11 cellular contexts compared by ENCODE assay signal in genomic region chr2:231387904-231388724, GRCh38. TPM values are rescaled to one million over a fixed set of nuclear protein-coding genes. Genes with fewer than 3 reads are reported as not detected.
A peak's percentile ranks its signal among the peaks of the same experiment; 100 is the strongest.
DNase-seq lines count a peak whose midpoint lies in the region; ATAC-seq and TF ChIP-seq lines count a peak whose summit lies in the region.
"Had no signal": no experiment of that assay in that cellular context is flagged by ENCODE, and none has a peak within 500 bp of the region (broad histone marks: within the 10 kb centered on the region; RNA-seq: fewer than 3 reads in every experiment).

No MANE protein-coding gene starts in this region.

- TF ChIP-seq EP300 in tibial nerve (IDR thresholded peaks at IDR 0.05) = peak in 1 of 2 donors; percentile 32

- H3K36me3 ChIP-seq in tibial nerve = peaks cover 0 to 8% (median 0%) of the 10 kb centered on the region in 3 donors

- peak; percentile 33 for DNase-seq in DMS53 (lab: John Stamatoyannopoulos, UW)
- no peak for DNase-seq in DMS53 treated with DMSO at 0.1 percent for 48 hours (lab: John Stamatoyannopoulos, UW; ENCODE audit: unreplicated experiment)
- DNase-seq in brain pericyte (ENCODE audit: low read depth, low spot score) = peak; percentile 70
- peak; percentile 38 for DNase-seq in left kidney (ENCODE audit: low read depth, low spot score)
- no peak for DNase-seq in tibial nerve (ENCODE audit: low spot score in 2 of 2)
- no peak for DNase-seq in activated naive CD4-positive, alpha-beta T cell treated with Interleukin-2 at 50 U/mL for 16 hours
- no peak for DNase-seq in 8988T
- DNase-seq: activated CD8-positive, alpha-beta memory T cell treated with anti-CD3 and anti-CD28 coated beads, Interleukin-2, amount 10 ng/mL, durations not matched to agents 7 days and 5 days; NCI-H226 had no signal

- no peak for TF ChIP-seq POLR2A in tibial nerve (IDR thresholded peaks at IDR 0.05)

- 49 to 66% methylated on average over 16 to 24 of the region's 26 CpGs for WGBS in tibial nerve, 2 donors

- no peak for TF ChIP-seq CTCF in tibial nerve (IDR thresholded peaks at IDR 0.05)

- H3K27me3 ChIP-seq in tibial nerve = no peaks in the 10 kb centered on the region

- peaks cover 0 to 15% (median 0%) of the 10 kb centered on the region in 4 donors for H3K9me3 ChIP-seq in tibial nerve

- H3K27ac ChIP-seq in tibial nerve = peak overlapping the region in 3 of 4 donors; percentile 69 to 81 (median 77)
- H3K27ac ChIP-seq: 22Rv1 had no signal

- H3K4me3 ChIP-seq in tibial nerve = no peak overlapping the region

- H3K4me1 ChIP-seq in tibial nerve = peaks cover 0 to 16% (median 8%) of the 10 kb centered on the region in 4 donors

- no peak for ATAC-seq in HG03097 (IDR thresholded peaks at IDR 0.05; ENCODE audit: low FRiP score, unreplicated experiment)
- ATAC-seq: activated CD8-positive, alpha-beta memory T cell treated with anti-CD3 and anti-CD28 coated beads, Interleukin-2, amount 10 ng/mL, durations not matched to agents 7 days and 5 days had no signal

RNA-seq across cellular contexts. Expression of gene B3GNT7, which starts 7.4 kb away (rescaled TPM):
- 1 to 10 TPM; 2.6 to 3.3 (median 3.0) TPM for total RNA-seq in tibial nerve

Comparison
In these comparisons a context has a peak if more than half of its experiments do, and no peak if none do; other contexts are left out.
1. DNase-seq: peak in DMS53 (single experiment), brain pericyte (single experiment) and left kidney (single experiment); none in DMS53 treated with DMSO at 0.1 percent for 48 hours (single experiment), tibial nerve (0 of 2), activated naive CD4-positive, alpha-beta T cell treated with Interleukin-2 at 50 U/mL for 16 hours (single experiment) and 8988T (single experiment).